ENCODE assay signal across 20 cellular contexts in the genomic region with DNA sequence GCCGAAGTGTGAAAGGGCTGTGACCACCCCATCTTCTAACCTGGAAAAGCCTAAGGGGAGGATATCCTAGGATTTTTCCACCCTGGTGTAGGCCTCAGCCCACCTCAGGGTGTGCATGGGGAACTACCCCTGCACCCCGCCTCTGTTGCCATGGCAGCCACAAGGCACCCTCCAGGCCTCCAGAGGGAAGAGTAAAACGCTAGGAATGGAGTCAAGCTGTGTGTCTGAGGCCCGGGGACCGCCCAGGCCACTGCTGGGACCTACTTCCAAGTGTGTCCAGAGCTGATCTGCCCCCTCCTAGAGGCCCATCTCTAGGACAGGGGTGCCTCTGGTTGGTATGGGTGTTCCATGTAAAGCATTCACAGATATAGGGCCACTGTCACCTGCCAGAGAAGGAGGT.
"Had no signal": no experiment of that assay in that cellular context is flagged by ENCODE, and none has a peak within 500 bp of the region (broad histone marks: within the 10 kb centered on the region; RNA-seq: fewer than 3 reads in every experiment).

No MANE protein-coding gene starts in this region.

- H3K27ac ChIP-seq: transverse colon had no signal

- FAIRE-seq: frontal cortex, small intestine had no signal

- H3K4me3 Mint-ChIP-seq: activated CD4-positive, alpha-beta memory T cell treated with anti-CD3 and anti-CD28 coated beads for 36 hours; activated naive CD8-positive, alpha-beta T cell treated with anti-CD3 and anti-CD28 coated beads for 36 hours; activated T-cell treated with anti-CD3 and anti-CD28 coated beads, Interleukin-2, amount 50 U/mL, for 72 hours; brain; central memory CD8-positive, alpha-beta T cell; naive thymus-derived CD8-positive, alpha-beta T cell had no signal

- H3K36me3 Mint-ChIP-seq: activated CD4-positive, alpha-beta memory T cell treated with anti-CD3 and anti-CD28 coated beads for 36 hours; activated naive CD8-positive, alpha-beta T cell treated with anti-CD3 and anti-CD28 coated beads for 36 hours; brain; naive thymus-derived CD8-positive, alpha-beta T cell had no signal

- DNase-seq: activated CD4-positive, alpha-beta memory T cell treated with anti-CD3 and anti-CD28 coated beads for 36 hours; activated CD4-positive, alpha-beta T cell treated with anti-CD3 and anti-CD28 coated beads for 1 hour; activated naive CD8-positive, alpha-beta T cell treated with anti-CD3 and anti-CD28 coated beads for 36 hours; activated T-cell treated with anti-CD3 and anti-CD28 coated beads, Interleukin-2, amount 50 U/mL, for 72 hours; amygdala; effector CD8-positive, alpha-beta T cell; heart left ventricle; naive thymus-derived CD8-positive, alpha-beta T cell; SK-N-SH; small intestine; stimulated activated CD4-positive, alpha-beta T cell treated with anti-CD3 and anti-CD28 coated beads, Interleukin-4, amount 100 ng/mL, for 24 hours; stimulated activated naive CD8-positive, alpha-beta T cell treated with anti-CD3 and anti-CD28 coated beads, Interleukin-15, Interleukin-2, amounts not matched to agents 100 U/mL and 50 U/mL, for 24 hours; T-helper 1 cell; T1000; transverse colon had no signal

- H3K27me3 ChIP-seq: heart left ventricle, right atrium auricular region, transverse colon had no signal

- H3K27me3 Mint-ChIP-seq: activated CD4-positive, alpha-beta memory T cell treated with anti-CD3 and anti-CD28 coated beads for 36 hours; activated naive CD8-positive, alpha-beta T cell treated with anti-CD3 and anti-CD28 coated beads for 36 hours; central memory CD8-positive, alpha-beta T cell; naive thymus-derived CD8-positive, alpha-beta T cell had no signal

- ATAC-seq: activated T-cell treated with anti-CD3 and anti-CD28 coated beads, Interleukin-2, amount 50 U/mL, for 72 hours; heart left ventricle; left lobe of liver; naive thymus-derived CD8-positive, alpha-beta T cell; stimulated activated naive CD8-positive, alpha-beta T cell treated with anti-CD3 and anti-CD28 coated beads, Interleukin-15, Interleukin-2, amounts not matched to agents 100 U/mL and 50 U/mL, for 24 hours had no signal

- H3K36me3 ChIP-seq: heart left ventricle, right atrium auricular region, transverse colon had no signal

- H3K9me3 ChIP-seq: heart left ventricle, right atrium auricular region, SK-N-SH, transverse colon had no signal

- H3K27ac Mint-ChIP-seq: activated naive CD8-positive, alpha-beta T cell treated with anti-CD3 and anti-CD28 coated beads for 36 hours; activated T-cell treated with anti-CD3 and anti-CD28 coated beads, Interleukin-2, amount 50 U/mL, for 72 hours; naive thymus-derived CD8-positive, alpha-beta T cell had no signal

- H3K4me3 ChIP-seq: heart left ventricle, right atrium auricular region, transverse colon had no signal

- H3K9me3 Mint-ChIP-seq: activated CD4-positive, alpha-beta memory T cell treated with anti-CD3 and anti-CD28 coated beads for 36 hours; activated naive CD8-positive, alpha-beta T cell treated with anti-CD3 and anti-CD28 coated beads for 36 hours; activated T-cell treated with anti-CD3 and anti-CD28 coated beads, Interleukin-2, amount 50 U/mL, for 72 hours; brain; central memory CD8-positive, alpha-beta T cell; naive thymus-derived CD8-positive, alpha-beta T cell had no signal
